26 cellular contexts compared by ENCODE assay signal in genomic region chr15:99951471-99951870, GRCh38.
A peak's percentile ranks its signal among the peaks of the same experiment; 100 is the strongest.
DNase-seq lines count a peak whose midpoint lies in the region; ATAC-seq and TF ChIP-seq lines count a peak whose summit lies in the region.
"Had no signal": no experiment of that assay in that cellular context is flagged by ENCODE, and none has a peak within 500 bp of the region (broad histone marks: within the 10 kb centered on the region; RNA-seq: fewer than 3 reads in every experiment).

No MANE protein-coding gene starts in this region.

- peaks cover 7% of the 10 kb centered on the region for H3K27me3 Mint-ChIP-seq in nephron (ENCODE audit: low read depth)
- H3K27me3 Mint-ChIP-seq in effector memory CD8-positive, alpha-beta T cell = peaks cover 66 to 70% of the 10 kb centered on the region in 2 donors

- intact Hi-C loops in esophagus muscularis mucosa (cut with DNase I) = no loop called here

- H3K27me3 ChIP-seq in esophagus muscularis mucosa = peaks cover 0 to 7% (median 0%) of the 10 kb centered on the region in 4 donors
- H3K27me3 ChIP-seq: Peyer's patch, SJCRH30 had no signal

- TF ChIP-seq CTCF in esophagus muscularis mucosa (IDR thresholded peaks at IDR 0.05) (no peak), nephron (IDR thresholded peaks at IDR 0.05; ENCODE audit: unreplicated experiment in 3 of 3) (no peak), GM13977 (IDR thresholded peaks at IDR 0.05; ENCODE audit: extremely low read depth, insufficient read depth, missing control alignments) (no peak)

- H3K27ac ChIP-seq in esophagus muscularis mucosa (replicated peaks in 1 of 4) = no peak overlapping the region
- H3K27ac ChIP-seq: 22Rv1, C4-2B, GM23248, HL-60, Peyer's patch, SJCRH30 had no signal

- H3K9me3 ChIP-seq in esophagus muscularis mucosa = peaks cover 0 to 8% (median 2%) of the 10 kb centered on the region in 4 donors
- H3K9me3 ChIP-seq: Peyer's patch, SJCRH30 had no signal

- no peak overlapping the region for H3K4me3 ChIP-seq in esophagus muscularis mucosa
- H3K4me3 ChIP-seq: GM23248, Peyer's patch, SJCRH30 had no signal

- no peak for ATAC-seq in effector memory CD8-positive, alpha-beta T cell (replicated peaks)
- ATAC-seq in GM21529 (IDR thresholded peaks at IDR 0.05; ENCODE audit: unreplicated experiment) = no peak

- DNase-seq in EL (peak; percentile 22), RPMI7951 (ENCODE audit: low read depth) (peak; percentile 51), esophagus muscularis mucosa (ENCODE audit: extremely low spot score) (peak; percentile 90), GM13977 (ENCODE audit: low spot score) (no peak)
- DNase-seq in effector memory CD8-positive, alpha-beta T cell = no peak
- no peak for DNase-seq in activated T-cell treated with anti-CD3 and anti-CD28 coated beads, Interleukin-2, amount 50 U/mL, for 48 hours
- DNase-seq: AML-193; CD8-positive, alpha-beta memory T cell; GF-D8; GM23248; H9; HFFc6; KG1; MV-4-11; NCI-H1694; NCI-H2081; NCI-H2171 treated with DMSO at 0.1 percent for 48 hours; NCI-H524 treated with DMSO at 0.1 percent for 48 hours; NCI-H82; Peyer's patch had no signal

- WGBS in esophagus muscularis mucosa = 85% methylated on average over 6 of the region's 6 CpGs

- no peaks in the 10 kb centered on the region for H3K4me1 ChIP-seq in esophagus muscularis mucosa
- H3K4me1 ChIP-seq: Peyer's patch had no signal

- no peak overlapping the region for H3K4me3 Mint-ChIP-seq in nephron
- no peak overlapping the region for H3K4me3 Mint-ChIP-seq in effector memory CD8-positive, alpha-beta T cell
- H3K4me3 Mint-ChIP-seq: CD8-positive, alpha-beta memory T cell; H9; HFFc6 had no signal

- no peak for TF ChIP-seq POLR2A in esophagus muscularis mucosa (IDR thresholded peaks at IDR 0.05; ENCODE audit: low read depth)

- in situ Hi-C loops in GM13977 (cut with MboI; ENCODE audit: low pct_unique_long_range_greater_than_20kb, low sequenced_read_pairs, unreplicated experiment) = no loop called here

- H3K36me3 Mint-ChIP-seq in nephron (ENCODE audit: low read depth) = peaks cover 4% of the 10 kb centered on the region
- H3K36me3 Mint-ChIP-seq in effector memory CD8-positive, alpha-beta T cell (ENCODE audit: insufficient read depth) = no peaks in the 10 kb centered on the region

- H3K4me1 Mint-ChIP-seq in nephron = peaks cover 6% of the 10 kb centered on the region
- H3K4me1 Mint-ChIP-seq in effector memory CD8-positive, alpha-beta T cell (ENCODE audit: low read depth in 2 of 2) = no peaks in the 10 kb centered on the region
- H3K4me1 Mint-ChIP-seq: CD8-positive, alpha-beta memory T cell had no signal

- peaks cover 24% of the 10 kb centered on the region for H3K9me3 Mint-ChIP-seq in nephron
- peaks cover 0 to 2% of the 10 kb centered on the region in 2 donors for H3K9me3 Mint-ChIP-seq in effector memory CD8-positive, alpha-beta T cell

- peak overlapping the region in 2 of 3 experiments; percentile 7 to 40 for H3K27ac Mint-ChIP-seq in nephron
- H3K27ac Mint-ChIP-seq in effector memory CD8-positive, alpha-beta T cell = no peak overlapping the region
- H3K27ac Mint-ChIP-seq: CD8-positive, alpha-beta memory T cell; H9; HFFc6 had no signal

- TF ChIP-seq EP300 in esophagus muscularis mucosa (IDR thresholded peaks at IDR 0.05) = no peak

- no peaks in the 10 kb centered on the region for H3K36me3 ChIP-seq in esophagus muscularis mucosa
- H3K36me3 ChIP-seq: Peyer's patch, SJCRH30 had no signal

Comparison
In these comparisons a context has a peak if more than half of its experiments do, and no peak if none do; other contexts are left out.
1. DNase-seq: peak in EL (single experiment), RPMI7951 (single experiment) and esophagus muscularis mucosa (single experiment); none in effector memory CD8-positive, alpha-beta T cell (0 of 3), GM13977 (single experiment) and activated T-cell treated with anti-CD3 and anti-CD28 coated beads, Interleukin-2, amount 50 U/mL, for 48 hours (0 of 2).
2. H3K27ac Mint-ChIP-seq: peak in nephron (2 of 3); none in effector memory CD8-positive, alpha-beta T cell (0 of 2).